ENCODE assay signal across 1 cellular context in the genomic region with DNA sequence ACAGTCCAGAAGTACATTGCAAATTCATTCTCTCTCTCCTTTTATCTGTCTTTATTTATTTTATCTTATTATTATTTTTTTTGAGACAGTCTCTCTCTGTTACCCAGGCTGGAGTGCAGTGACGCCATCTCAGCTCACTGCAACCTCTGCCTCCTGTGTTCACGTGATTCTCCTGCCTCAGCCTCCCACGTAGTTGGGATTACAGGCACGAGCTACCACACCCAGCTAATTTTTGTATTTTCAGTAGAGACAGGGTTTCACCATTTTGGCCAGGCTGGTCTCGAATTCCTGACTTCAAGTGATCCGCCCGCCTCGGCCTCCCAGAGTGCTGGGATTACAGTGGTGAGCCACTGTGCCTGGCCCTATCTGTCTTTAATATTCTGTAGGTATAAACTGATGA. TPM values are rescaled to one million over a fixed set of nuclear protein-coding genes. Genes with fewer than 3 reads are reported as not detected.
"Had no signal": no experiment of that assay in that cellular context is flagged by ENCODE, and none has a peak within 500 bp of the region (broad histone marks: within the 10 kb centered on the region; RNA-seq: fewer than 3 reads in every experiment).

No MANE protein-coding gene starts in this region.

RNA-seq across cellular contexts. Expression of a gene that starts 49.3 kb away (rescaled TPM):
- polyA plus RNA-seq: neural cell had no signal
